ENCODE assay signal across 8 cellular contexts in the genomic region with DNA sequence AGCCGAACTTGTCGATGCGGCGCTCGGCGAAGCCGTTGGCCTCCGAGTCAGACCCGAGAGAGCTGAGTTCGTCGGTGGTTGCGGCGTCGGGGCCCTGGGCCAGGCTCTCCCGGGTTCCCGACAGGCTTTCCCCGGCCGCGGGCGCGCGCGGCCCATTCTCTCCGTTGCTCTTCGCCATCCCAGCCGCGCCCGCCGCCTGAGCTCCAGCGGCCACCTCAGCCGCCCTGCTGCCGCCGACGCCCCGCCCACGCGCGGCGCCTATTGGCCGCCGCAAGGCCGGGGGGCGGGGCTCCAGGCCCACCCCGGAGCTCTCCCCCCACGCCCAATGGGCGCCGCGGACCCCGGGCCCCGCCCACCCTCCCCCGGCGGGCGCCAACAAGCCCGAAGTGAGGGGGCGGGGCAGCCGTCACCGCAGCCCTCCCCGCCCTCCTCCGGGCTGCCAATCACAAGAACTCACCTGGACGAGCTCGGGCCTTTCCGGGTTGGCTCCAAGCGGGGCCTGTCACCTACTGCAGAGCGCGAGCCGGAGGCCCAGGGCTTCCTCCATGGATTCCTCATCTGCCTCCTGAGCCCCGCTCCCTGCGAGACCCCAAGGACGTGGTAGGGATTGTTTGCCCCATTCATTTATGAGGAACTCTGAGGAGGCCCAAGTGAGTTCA. TPM values are rescaled to one million over a fixed set of nuclear protein-coding genes. Genes with fewer than 3 reads are reported as not detected.
DNase-seq lines count a peak whose midpoint lies in the region; ATAC-seq and TF ChIP-seq lines count a peak whose summit lies in the region.

A gene with protein sequence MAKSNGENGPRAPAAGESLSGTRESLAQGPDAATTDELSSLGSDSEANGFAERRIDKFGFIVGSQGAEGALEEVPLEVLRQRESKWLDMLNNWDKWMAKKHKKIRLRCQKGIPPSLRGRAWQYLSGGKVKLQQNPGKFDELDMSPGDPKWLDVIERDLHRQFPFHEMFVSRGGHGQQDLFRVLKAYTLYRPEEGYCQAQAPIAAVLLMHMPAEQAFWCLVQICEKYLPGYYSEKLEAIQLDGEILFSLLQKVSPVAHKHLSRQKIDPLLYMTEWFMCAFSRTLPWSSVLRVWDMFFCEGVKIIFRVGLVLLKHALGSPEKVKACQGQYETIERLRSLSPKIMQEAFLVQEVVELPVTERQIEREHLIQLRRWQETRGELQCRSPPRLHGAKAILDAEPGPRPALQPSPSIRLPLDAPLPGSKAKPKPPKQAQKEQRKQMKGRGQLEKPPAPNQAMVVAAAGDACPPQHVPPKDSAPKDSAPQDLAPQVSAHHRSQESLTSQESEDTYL (minus strand): TSS at position 238 of the 659 bp plus-strand sequence. CDS start 60 bp downstream, at position 178.

- peak within 1 kb of the TSS; percentile 88 for H3K4me3 Mint-ChIP-seq in activated CD4-positive, alpha-beta memory T cell treated with anti-CD3 and anti-CD28 coated beads, Interleukin-2, amount 10 ng/mL, durations not matched to agents 7 days and 5 days

- H3K4me1 ChIP-seq in duodenal mucosa (ENCODE audit: control insufficient read depth in 1 of 2, insufficient read depth in 2 of 2, low read length in 2 of 2) (peaks cover 28 to 31% of the 10 kb centered on the region in 2 donors), right lobe of liver (peaks cover 0 to 46% (median 17%) of the 10 kb centered on the region in 4 donors)

- POLR2A ChIA-PET in activated CD4-positive, alpha-beta memory T cell treated with anti-CD3 and anti-CD28 coated beads, Interleukin-2, amount 10 ng/mL, durations not matched to agents 7 days and 5 days (lab: Charles Lee), result interaction anchor here (0.8 to 11.5 kb wide), 15 partner anchors 9 to 643 kb away, joined by 3 to 229 read pairs (median 5); partner anchors contain the start of genes CASTOR1, CCDC157 and SF3A1

- TF ChIP-seq POLR2A in right lobe of liver (IDR thresholded peaks at IDR 0.05), result peak; percentile 86

- peaks cover 49% of the 10 kb centered on the region for H3K4me1 Mint-ChIP-seq in activated CD4-positive, alpha-beta memory T cell treated with anti-CD3 and anti-CD28 coated beads, Interleukin-2, amount 10 ng/mL, durations not matched to agents 7 days and 5 days

- H3K4me3 ChIP-seq in duodenal mucosa (ENCODE audit: low read depth in 1 of 2, low read length in 2 of 2) (peak within 1 kb of the TSS; percentile 78 to 81), right lobe of liver (peak within 1 kb of the TSS; percentile 88 to 97 (median 95))

- H3K9ac ChIP-seq in duodenal mucosa (ENCODE audit: low read depth in 1 of 2, low read length in 2 of 2), result peak within 1 kb of the TSS; percentile 75 to 77

- H3K27ac ChIP-seq in duodenal mucosa (ENCODE audit: low read depth, low read length), result peak within 1 kb of the TSS; percentile 82
- H3K27ac ChIP-seq in right lobe of liver, result peak within 1 kb of the TSS; percentile 59 to 78 (median 63)

- peak; percentile 86 for ATAC-seq in GM19438 (IDR thresholded peaks at IDR 0.05; ENCODE audit: low read depth, unreplicated experiment)
- ATAC-seq in HG03571 (IDR thresholded peaks at IDR 0.05; ENCODE audit: unreplicated experiment), result peak; percentile 78
- ATAC-seq in right lobe of liver, result peak; percentile 90 to 94 (median 92)

- H3K36me3 Mint-ChIP-seq in activated CD4-positive, alpha-beta memory T cell treated with anti-CD3 and anti-CD28 coated beads, Interleukin-2, amount 10 ng/mL, durations not matched to agents 7 days and 5 days (ENCODE audit: low read depth), result peaks cover 46% of the 10 kb centered on the region

- WGBS in right lobe of liver (ENCODE audit: insufficient coverage, low coverage, low lambda C conversion rate, missing lambda C conversion rate), result 0% methylated on average over 1 of the region's 69 CpGs

- peak within 1 kb of the TSS; percentile 74 for H3K27ac Mint-ChIP-seq in activated CD4-positive, alpha-beta memory T cell treated with anti-CD3 and anti-CD28 coated beads, Interleukin-2, amount 10 ng/mL, durations not matched to agents 7 days and 5 days

- intact Hi-C loops in right lobe of liver (cut with DNase I), result no loop called here

- CTCF ChIA-PET in activated CD4-positive, alpha-beta memory T cell treated with anti-CD3 and anti-CD28 coated beads, Interleukin-2, amount 10 ng/mL, durations not matched to agents 7 days and 5 days (lab: Charles Lee), result interaction anchor here (0.7 to 2.3 kb wide), 13 partner anchors 11 to 238 kb away, joined by 3 to 29 read pairs (median 4); partner anchors contain the start of genes CASTOR1, CCDC157, RNF215 and SF3A1

- no peaks in the 10 kb centered on the region for H3K27me3 Mint-ChIP-seq in activated CD4-positive, alpha-beta memory T cell treated with anti-CD3 and anti-CD28 coated beads, Interleukin-2, amount 10 ng/mL, durations not matched to agents 7 days and 5 days

- TF ChIP-seq CTCF in right lobe of liver (IDR thresholded peaks at IDR 0.05), result no peak

- H3K9me3 ChIP-seq in duodenal mucosa (ENCODE audit: control insufficient read depth in 1 of 2, low read length in 2 of 2) (no peaks in the 10 kb centered on the region), right lobe of liver (no peaks in the 10 kb centered on the region)

- H3K27me3 ChIP-seq in duodenal mucosa (ENCODE audit: control insufficient read depth in 1 of 2, insufficient read depth in 2 of 2, low read length in 2 of 2) (no peaks in the 10 kb centered on the region), right lobe of liver (no peaks in the 10 kb centered on the region)

- peaks cover 0 to 13% of the 10 kb centered on the region in 2 donors for H3K36me3 ChIP-seq in duodenal mucosa (ENCODE audit: control insufficient read depth in 1 of 2, insufficient read depth in 2 of 2, low read length in 2 of 2)
- peaks cover 0 to 8% (median 2%) of the 10 kb centered on the region in 4 donors for H3K36me3 ChIP-seq in right lobe of liver

- DNase-seq in CD1c-positive myeloid dendritic cell (ENCODE audit: extremely low spot score) (peak; percentile 91), NCI-H774 (lab: John Stamatoyannopoulos, UW) (peak; percentile 79), right lobe of liver (peak; percentile 94 to 95 (median 95))
- DNase-seq in activated CD4-positive, alpha-beta memory T cell treated with anti-CD3 and anti-CD28 coated beads, Interleukin-2, amount 10 ng/mL, durations not matched to agents 7 days and 5 days, result peak; percentile 96
- DNase-seq in stimulated activated CD4-positive, alpha-beta T cell treated with anti-CD3 and anti-CD28 coated beads, Interleukin-4, amount 100 ng/mL, for 24 hours, result peak; percentile 92

- no peaks in the 10 kb centered on the region for H3K9me3 Mint-ChIP-seq in activated CD4-positive, alpha-beta memory T cell treated with anti-CD3 and anti-CD28 coated beads, Interleukin-2, amount 10 ng/mL, durations not matched to agents 7 days and 5 days

RNA-seq across cellular contexts. Expression of the gene that starts here (rescaled TPM):
- 10 to 100 TPM; 37.9 to 41.6 TPM for total RNA-seq in activated CD4-positive, alpha-beta memory T cell treated with anti-CD3 and anti-CD28 coated beads, Interleukin-2, amount 10 ng/mL, durations not matched to agents 7 days and 5 days
- 10 to 100 TPM in 3 of 6 experiments, 1 to 10 TPM in 3; 6.6 to 12.6 (median 10.0) TPM for total RNA-seq in right lobe of liver

Comparison
In these comparisons a context has a peak if more than half of its experiments do, and no peak if none do; other contexts are left out.
1. Peak in every context shown above with its lines: DNase-seq, ATAC-seq, H3K4me3 ChIP-seq and H3K27ac ChIP-seq.